In genomic region chr21:34794686-34795085, GRCh38 we compare ENCODE assay signal across 14 cellular contexts.
DNase-seq lines count a peak whose midpoint lies in the region; ATAC-seq and TF ChIP-seq lines count a peak whose summit lies in the region.
"Had no signal": no experiment of that assay in that cellular context is flagged by ENCODE, and none has a peak within 500 bp of the region (broad histone marks: within the 10 kb centered on the region; RNA-seq: fewer than 3 reads in every experiment).

No MANE protein-coding gene starts in this region.

- peaks cover 49% of the 10 kb centered on the region for H3K4me1 Mint-ChIP-seq in Calu3 (ENCODE audit: low read depth, unreplicated experiment)

- no peaks in the 10 kb centered on the region for H3K27me3 ChIP-seq in body of pancreas
- no peaks in the 10 kb centered on the region for H3K27me3 ChIP-seq in mesendoderm (ENCODE audit: insufficient read depth, low read length, poor library complexity)
- H3K27me3 ChIP-seq in ovary: no peaks in the 10 kb centered on the region

- H2BK120ac ChIP-seq in mesendoderm (ENCODE audit: low read depth, low read length): no peak overlapping the region

- DNase-seq in Calu3 (no peak), body of pancreas (no peak), mesendoderm (peak; percentile 33), ovary (no peak), NCI-H2107 treated with DMSO at 0.1 percent for 48 hours (lab: John Stamatoyannopoulos, UW; ENCODE audit: unreplicated experiment) (no peak)
- no peak for DNase-seq in stimulated activated naive CD8-positive, alpha-beta T cell treated with anti-CD3 and anti-CD28 coated beads, Interleukin-15, Interleukin-2, amounts not matched to agents 100 U/mL and 50 U/mL, for 24 hours
- DNase-seq: C1 segment of cervical spinal cord; NCI-H1694; NCI-H748 treated with DMSO at 0.1 percent for 48 hours; SHP77 treated with DMSO at 0.1 percent for 48 hours; stimulated activated CD4-positive, alpha-beta T cell treated with anti-CD3 and anti-CD28 coated beads, Interleukin-2, amount 100 ng/mL, for 24 hours had no signal

- H3K4me3 ChIP-seq in body of pancreas (no peak overlapping the region), mesendoderm (ENCODE audit: low read length) (no peak overlapping the region), skin epidermis (no peak overlapping the region), ovary (no peak overlapping the region)

- H3K36me3 ChIP-seq in body of pancreas (replicated peaks in 1 of 2; ENCODE audit: insufficient read depth in 1 of 2, low read depth in 2 of 2) (no peaks in the 10 kb centered on the region), mesendoderm (ENCODE audit: control insufficient read depth, insufficient read depth, low read length) (no peaks in the 10 kb centered on the region), ovary (no peaks in the 10 kb centered on the region)

- H4K8ac ChIP-seq in mesendoderm (ENCODE audit: low read depth, low read length): no peak overlapping the region

- no peak overlapping the region for H2BK15ac ChIP-seq in mesendoderm (replicated peaks; ENCODE audit: low read depth)

- no peak for ATAC-seq in body of pancreas
- no peak for ATAC-seq in stimulated activated naive CD8-positive, alpha-beta T cell treated with anti-CD3 and anti-CD28 coated beads, Interleukin-15, Interleukin-2, amounts not matched to agents 100 U/mL and 50 U/mL, for 24 hours
- ATAC-seq in GM18498 (IDR thresholded peaks at IDR 0.05; ENCODE audit: unreplicated experiment): no peak

- no peak overlapping the region for H3K23ac ChIP-seq in mesendoderm (ENCODE audit: low read length)

- H3K79me1 ChIP-seq in mesendoderm (ENCODE audit: low read length): no peaks in the 10 kb centered on the region

- H3K9me3 Mint-ChIP-seq in Calu3 (ENCODE audit: low read depth, unreplicated experiment): no peaks in the 10 kb centered on the region
- H3K9me3 Mint-ChIP-seq: dendritic cell treated with granulocyte-macrophage colony-stimulating factor and Interleukin-4, amounts not matched to agents 40 ng/mL and 50 ng/mL, for 4 days had no signal

- H3K4me1 ChIP-seq in body of pancreas: peaks cover 24% of the 10 kb centered on the region
- H3K4me1 ChIP-seq in mesendoderm (ENCODE audit: control insufficient read depth, low read depth, low read length): no peaks in the 10 kb centered on the region
- peaks cover 2% of the 10 kb centered on the region for H3K4me1 ChIP-seq in ovary (ENCODE audit: insufficient read depth)

- CTCF ChIA-PET in Calu3 (lab: Charles Lee): no interaction called here

- no peak overlapping the region for H2AK5ac ChIP-seq in mesendoderm (ENCODE audit: low read length)

- no peak overlapping the region for H3K4ac ChIP-seq in mesendoderm (ENCODE audit: low read depth, low read length)

- peak overlapping the region; percentile 61 for H3K27ac Mint-ChIP-seq in Calu3 (ENCODE audit: unreplicated experiment)

- no peak overlapping the region for H3K18ac ChIP-seq in mesendoderm (ENCODE audit: low read length)

- no TSS peak for BruUV-seq in Calu3 (replicated peaks; lab: Mats Ljungman, UMichigan)

- no peak overlapping the region for H4K5ac ChIP-seq in mesendoderm (ENCODE audit: low read length)

- no peak overlapping the region for H3K56ac ChIP-seq in mesendoderm (ENCODE audit: low read length)

- 63 to 81% methylated on average over 7 of the region's 7 CpGs for WGBS in body of pancreas, 2 donors
- no CpG with 5 or more reads among the region's 7 CpGs for WGBS in mesendoderm (ENCODE audit: extremely low coverage, insufficient coverage, low lambda C conversion rate)
- 90 to 94% (median 92%) methylated on average over 7 of the region's 7 CpGs for WGBS in ovary, 3 donors

- H3K27me3 Mint-ChIP-seq in Calu3 (ENCODE audit: unreplicated experiment): no peaks in the 10 kb centered on the region
- H3K27me3 Mint-ChIP-seq: dendritic cell treated with granulocyte-macrophage colony-stimulating factor and Interleukin-4, amounts not matched to agents 40 ng/mL and 50 ng/mL, for 4 days had no signal

- TF ChIP-seq EP300 in ovary (IDR thresholded peaks at IDR 0.05): no peak

- H3K27ac ChIP-seq in body of pancreas (peak overlapping the region in 3 of 4 donors; percentile 64 to 71 (median 71)), mesendoderm (ENCODE audit: low read depth, low read length) (no peak overlapping the region), skin epidermis (peak overlapping the region in 12 of 21 experiments; percentile 10 to 83 (median 58)), ovary (no peak overlapping the region)

- no peak for TF ChIP-seq CTCF in Calu3 (IDR thresholded peaks at IDR 0.05; ENCODE audit: unreplicated experiment)
- no peak for TF ChIP-seq CTCF in body of pancreas (IDR thresholded peaks at IDR 0.05)
- no peak for TF ChIP-seq CTCF in ovary (IDR thresholded peaks at IDR 0.05)

- no peak overlapping the region for H3K4me3 Mint-ChIP-seq in Calu3 (ENCODE audit: low read depth, unreplicated experiment)
- H3K4me3 Mint-ChIP-seq: dendritic cell treated with granulocyte-macrophage colony-stimulating factor and Interleukin-4, amounts not matched to agents 40 ng/mL and 50 ng/mL, for 4 days had no signal

- H3K9ac ChIP-seq in mesendoderm (ENCODE audit: low read length): no peak overlapping the region

- H3K36me3 Mint-ChIP-seq in Calu3 (ENCODE audit: insufficient read depth, unreplicated experiment): peaks cover 42% of the 10 kb centered on the region

- no peak overlapping the region for H3K4me2 ChIP-seq in mesendoderm (ENCODE audit: low read length)

- no peak overlapping the region for H2BK5ac ChIP-seq in mesendoderm (ENCODE audit: low read length)

- H3K79me2 ChIP-seq in mesendoderm (ENCODE audit: control insufficient read depth, insufficient read depth, low read length): no peaks in the 10 kb centered on the region

- H3K9me3 ChIP-seq in body of pancreas (no peaks in the 10 kb centered on the region), ovary (no peaks in the 10 kb centered on the region)

- no peak for TF ChIP-seq POLR2A in body of pancreas (IDR thresholded peaks at IDR 0.05)
- TF ChIP-seq POLR2A in ovary (IDR thresholded peaks at IDR 0.05): no peak

- intact Hi-C loops in Calu3 (cut with micrococcal nuclease; ENCODE audit: unreplicated experiment): loop anchor here (10.0 kb wide), 1 partner anchor 100 kb away; no protein-coding TSS in a partner anchor
- intact Hi-C loops in body of pancreas (cut with DNase I): no loop called here
- intact Hi-C loops in ovary (cut with DNase I): loop anchor here in 1 of 4 donors (5.0 kb wide), 1 partner anchor 78 kb away; no protein-coding TSS in a partner anchor

Comparison
In these comparisons a context has a peak if more than half of its experiments do, and no peak if none do; other contexts are left out.
1. H3K27ac ChIP-seq: peak in body of pancreas (3 of 4) and skin epidermis (12 of 21); none in mesendoderm (single experiment) and ovary (0 of 2).